21 cellular contexts compared by ENCODE assay signal in genomic region chr20:25067102-25067987, GRCh38. TPM values are rescaled to one million over a fixed set of nuclear protein-coding genes. Genes with fewer than 3 reads are reported as not detected.
"Had no signal": no experiment of that assay in that cellular context is flagged by ENCODE, and none has a peak within 500 bp of the region (broad histone marks: within the 10 kb centered on the region; RNA-seq: fewer than 3 reads in every experiment).

No MANE protein-coding gene starts in this region.

- H3K79me2 ChIP-seq: hepatocyte had no signal

- DNase-seq: activated CD4-positive, alpha-beta memory T cell treated with anti-CD3 and anti-CD28 coated beads for 36 hours; activated CD8-positive, alpha-beta memory T cell treated with anti-CD3 and anti-CD28 coated beads, Interleukin-2, amount 10 ng/mL, durations not matched to agents 7 days and 5 days; activated gamma-delta T cell; activated T-cell treated with anti-CD3 and anti-CD28 coated beads, Interleukin-2, amount 50 U/mL, for 1 hour; amniotic stem cell; central memory CD4-positive, alpha-beta T cell; colonic mucosa; left ventricle myocardium inferior; natural killer cell; stimulated activated CD4-positive, alpha-beta T cell treated with anti-CD3 and anti-CD28 coated beads, Interleukin-1b, Interleukin-23, amount 100 ng/mL, for 48 hours; T-helper 1 cell; T1000 had no signal

- H3K9me3 ChIP-seq: colonic mucosa, left ventricle myocardium inferior, right atrium auricular region, thoracic aorta, uterus had no signal

- H3K4me1 ChIP-seq: colonic mucosa, uterus had no signal

- H3K9me3 Mint-ChIP-seq: activated CD4-positive, alpha-beta memory T cell treated with anti-CD3 and anti-CD28 coated beads for 36 hours; memory B cell; natural killer cell had no signal

- H3K4me3 ChIP-seq: colonic mucosa, hepatocyte, left ventricle myocardium inferior, right atrium auricular region, thoracic aorta, uterus had no signal

- H2AFZ ChIP-seq: hepatocyte had no signal

- H3K36me3 ChIP-seq: colonic mucosa, left ventricle myocardium inferior, right atrium auricular region, thoracic aorta, uterus had no signal

- ATAC-seq: activated CD8-positive, alpha-beta memory T cell treated with anti-CD3 and anti-CD28 coated beads, Interleukin-2, amount 10 ng/mL, durations not matched to agents 7 days and 5 days; natural killer cell had no signal

- H3K4me3 Mint-ChIP-seq: activated CD4-positive, alpha-beta memory T cell treated with anti-CD3 and anti-CD28 coated beads for 36 hours; activated CD8-positive, alpha-beta memory T cell treated with anti-CD3 and anti-CD28 coated beads, Interleukin-2, amount 10 ng/mL, durations not matched to agents 7 days and 5 days; activated naive CD8-positive, alpha-beta T cell; memory B cell; natural killer cell had no signal

- H3K27me3 ChIP-seq: uterus had no signal

- H3K36me3 Mint-ChIP-seq: activated CD4-positive, alpha-beta memory T cell treated with anti-CD3 and anti-CD28 coated beads for 36 hours; activated CD8-positive, alpha-beta memory T cell treated with anti-CD3 and anti-CD28 coated beads, Interleukin-2, amount 10 ng/mL, durations not matched to agents 7 days and 5 days; activated naive CD8-positive, alpha-beta T cell; memory B cell; natural killer cell had no signal

- FAIRE-seq: endometrium had no signal

- H3K27ac Mint-ChIP-seq: activated CD4-positive, alpha-beta memory T cell treated with anti-CD3 and anti-CD28 coated beads for 36 hours; activated CD8-positive, alpha-beta memory T cell treated with anti-CD3 and anti-CD28 coated beads, Interleukin-2, amount 10 ng/mL, durations not matched to agents 7 days and 5 days; activated naive CD8-positive, alpha-beta T cell; memory B cell; natural killer cell had no signal

- H3K4me2 ChIP-seq: hepatocyte had no signal

- H3K27ac ChIP-seq: colonic mucosa, hepatocyte, left ventricle myocardium inferior, right atrium auricular region, thoracic aorta, uterus had no signal

RNA-seq across cellular contexts. Expression of gene VSX1, which starts 14.6 kb away (rescaled TPM):
- total RNA-seq: activated CD4-positive, alpha-beta memory T cell treated with anti-CD3 and anti-CD28 coated beads for 36 hours; activated CD8-positive, alpha-beta memory T cell treated with anti-CD3 and anti-CD28 coated beads, Interleukin-2, amount 10 ng/mL, durations not matched to agents 7 days and 5 days; colonic mucosa; hepatocyte; kidney epithelial cell; natural killer cell; right atrium auricular region; thoracic aorta had no signal
- polyA plus RNA-seq: esophagus, hepatocyte had no signal
